ENCODE assay signal across 8 cellular contexts in genomic region chr2:38073211-38074005, GRCh38. TPM values are rescaled to one million over a fixed set of nuclear protein-coding genes. Genes with fewer than 3 reads are reported as not detected.
DNase-seq lines count a peak whose midpoint lies in the region; ATAC-seq and TF ChIP-seq lines count a peak whose summit lies in the region.
"Had no signal": no experiment of that assay in that cellular context is flagged by ENCODE, and none has a peak within 500 bp of the region (broad histone marks: within the 10 kb centered on the region; RNA-seq: fewer than 3 reads in every experiment).

No MANE protein-coding gene starts in this region.

- H3K4me1 ChIP-seq in spleen: peaks cover 28 to 56% (median 41%) of the 10 kb centered on the region in 6 donors

- peak overlapping the region in 1 of 3 donors; percentile 47 for H3K27ac Mint-ChIP-seq in IgD-negative memory B cell
- H3K27ac Mint-ChIP-seq in activated naive CD8-positive, alpha-beta T cell treated with anti-CD3 and anti-CD28 coated beads, Interleukin-2, amount 50 U/mL, for 24 hours: peak overlapping the region; percentile 18

- H3K9me3 Mint-ChIP-seq in IgD-negative memory B cell: no peaks in the 10 kb centered on the region
- no peaks in the 10 kb centered on the region for H3K9me3 Mint-ChIP-seq in activated naive CD8-positive, alpha-beta T cell treated with anti-CD3 and anti-CD28 coated beads, Interleukin-2, amount 50 U/mL, for 24 hours

- peaks cover 4% of the 10 kb centered on the region for H3K36me3 Mint-ChIP-seq in IgD-negative memory B cell
- H3K36me3 Mint-ChIP-seq in activated naive CD8-positive, alpha-beta T cell treated with anti-CD3 and anti-CD28 coated beads, Interleukin-2, amount 50 U/mL, for 24 hours (ENCODE audit: low read depth): peaks cover 7% of the 10 kb centered on the region

- ATAC-seq in activated naive CD8-positive, alpha-beta T cell treated with anti-CD3 and anti-CD28 coated beads, Interleukin-2, amount 50 U/mL, for 24 hours: no peak
- no peak for ATAC-seq in GM19463 (IDR thresholded peaks at IDR 0.05; ENCODE audit: unreplicated experiment)
- ATAC-seq: mucosa of descending colon had no signal

- peak overlapping the region in 3 of 4 donors; percentile 46 to 71 (median 57) for H3K4me3 Mint-ChIP-seq in IgD-negative memory B cell
- H3K4me3 Mint-ChIP-seq in activated naive CD8-positive, alpha-beta T cell treated with anti-CD3 and anti-CD28 coated beads, Interleukin-2, amount 50 U/mL, for 24 hours: peak overlapping the region; percentile 65

- peaks cover 0 to 65% (median 49%) of the 10 kb centered on the region in 7 donors for H3K27me3 ChIP-seq in spleen (replicated peaks in 1 of 7)

- peaks cover 4 to 15% (median 11%) of the 10 kb centered on the region in 3 donors for H3K4me1 Mint-ChIP-seq in IgD-negative memory B cell
- H3K4me1 Mint-ChIP-seq in activated naive CD8-positive, alpha-beta T cell treated with anti-CD3 and anti-CD28 coated beads, Interleukin-2, amount 50 U/mL, for 24 hours: peaks cover 32% of the 10 kb centered on the region

- no peak for DNase-seq in activated naive CD8-positive, alpha-beta T cell treated with anti-CD3 and anti-CD28 coated beads, Interleukin-2, amount 50 U/mL, for 24 hours
- DNase-seq in islet precursor cell (peak; percentile 71), spleen (no peak), DMS153 treated with DMSO at 0.1 percent for 48 hours (lab: John Stamatoyannopoulos, UW; ENCODE audit: unreplicated experiment) (no peak), midbrain (lab: John Stamatoyannopoulos, UW) (no peak)

- TF ChIP-seq CTCF in spleen (IDR thresholded peaks at IDR 0.05 in 8 of 11, conservative IDR thresholded peaks at IDR 0.05 in 3 of 11): no peak

- WGBS in spleen, 5 donors: 23 to 40% (median 29%) methylated on average over 30 to 32 of the region's 32 CpGs

- H3K36me3 ChIP-seq in spleen: peaks cover 0 to 14% (median 0%) of the 10 kb centered on the region in 6 donors

- TF ChIP-seq POLR2A in spleen (IDR thresholded peaks at IDR 0.05): no peak

- intact Hi-C loops in spleen (cut with DNase I; ENCODE audit: low total_unique reads): no loop called here

- peak overlapping the region in 7 of 8 donors; percentile 19 to 72 (median 54) for H3K4me3 ChIP-seq in spleen
- H3K4me3 ChIP-seq: mucosa of descending colon had no signal

- H3K9me3 ChIP-seq in spleen: no peaks in the 10 kb centered on the region
- H3K9me3 ChIP-seq: mucosa of descending colon had no signal

- H3K27ac ChIP-seq in spleen: peak overlapping the region in 6 of 8 donors; percentile 9 to 88 (median 87)

- H3K27me3 Mint-ChIP-seq in IgD-negative memory B cell: peaks cover 46% of the 10 kb centered on the region
- H3K27me3 Mint-ChIP-seq in activated naive CD8-positive, alpha-beta T cell treated with anti-CD3 and anti-CD28 coated beads, Interleukin-2, amount 50 U/mL, for 24 hours: peaks cover 46% of the 10 kb centered on the region

RNA-seq across cellular contexts. Expression of gene CYP1B1, which starts 2.5 kb away (rescaled TPM):
- 0.20 TPM for polyA plus RNA-seq in IgD-negative memory B cell
- total RNA-seq in spleen: 100 to 1,000 TPM in 2 of 7 donors, 10 to 100 TPM in 5; 50.4 to 121 (median 73.6) TPM
- 10 to 100 TPM; 17.7 to 26.4 (median 22.6) TPM for polyA plus RNA-seq in spleen

Comparison
In these comparisons a context has a peak if more than half of its experiments do, and no peak if none do; other contexts are left out.
1. RNA of gene CYP1B1, which starts 2.5 kb away (polyA plus RNA-seq): 17.7 to 26.4 TPM in spleen; 0.20 TPM in IgD-negative memory B cell (single experiment); every median in the first group is over 10 times any median in the second.